1 cellular context compared by ENCODE assay signal in the genomic region with DNA sequence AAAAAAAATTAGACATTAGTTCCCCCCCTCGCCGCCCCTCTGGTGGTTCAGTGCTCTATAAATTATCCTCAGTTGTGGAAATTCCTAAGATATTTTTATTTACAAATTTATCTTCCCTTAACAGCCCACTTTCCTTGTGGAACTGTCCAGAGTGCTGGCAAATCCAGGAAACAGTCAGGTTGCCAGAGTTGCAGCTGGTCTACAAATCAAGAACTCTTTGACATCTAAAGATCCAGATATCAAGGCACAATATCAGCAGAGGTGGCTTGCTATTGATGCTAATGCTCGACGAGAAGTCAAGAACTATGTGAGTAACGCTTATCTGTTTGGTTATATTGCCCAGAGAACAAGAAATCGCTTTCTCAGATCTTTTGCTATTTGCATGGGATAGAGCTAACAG.
TF ChIP-seq lines count a peak whose summit lies in the region.

No MANE protein-coding gene starts in this region.

TF ChIP-seq in endothelial cell of umbilical vein, 7 proteins besides CTCF, POLR2A, EP300 and RAD21:
- no peak for TF ChIP-seq EZH2 (IDR thresholded peaks at IDR 0.05; ENCODE audit: borderline replicate concordance, low read depth, low read length, severe bottlenecking)
- TF ChIP-seq MYC (IDR thresholded peaks at IDR 0.05; ENCODE audit: low read depth, low read length), result no peak
- TF ChIP-seq, protein P1, sequence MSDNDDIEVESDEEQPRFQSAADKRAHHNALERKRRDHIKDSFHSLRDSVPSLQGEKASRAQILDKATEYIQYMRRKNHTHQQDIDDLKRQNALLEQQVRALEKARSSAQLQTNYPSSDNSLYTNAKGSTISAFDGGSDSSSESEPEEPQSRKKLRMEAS (IDR thresholded peaks at IDR 0.05; ENCODE audit: insufficient read depth, insufficient read length), result no peak
- no peak for TF ChIP-seq GATA2 (IDR thresholded peaks at IDR 0.05; ENCODE audit: insufficient read depth, insufficient read length, low read depth, low read length)
- no peak for TF ChIP-seq POLR2AphosphoS5 (IDR thresholded peaks at IDR 0.05; ENCODE audit: insufficient read depth, low read depth, low read length)
- TF ChIP-seq JUN (IDR thresholded peaks at IDR 0.05; ENCODE audit: borderline replicate concordance, insufficient read depth, insufficient read length, low read depth), result no peak
- no peak for TF ChIP-seq FOS (IDR thresholded peaks at IDR 0.05; ENCODE audit: borderline replicate concordance, insufficient read depth, low read length)
